In genomic region chr13:44322928-44323327, GRCh38 we compare ENCODE assay signal across 18 cellular contexts. TPM values are rescaled to one million over a fixed set of nuclear protein-coding genes. Genes with fewer than 3 reads are reported as not detected.
"Had no signal": no experiment of that assay in that cellular context is flagged by ENCODE, and none has a peak within 500 bp of the region (broad histone marks: within the 10 kb centered on the region; RNA-seq: fewer than 3 reads in every experiment).

No MANE protein-coding gene starts in this region.

- H3K27me3 ChIP-seq: colonic mucosa, ovary, sigmoid colon, spleen, stomach had no signal

- H3K27ac ChIP-seq: colonic mucosa, ovary, sigmoid colon, spleen, stomach had no signal

- H3K36me3 ChIP-seq: colonic mucosa, ovary, sigmoid colon, spleen, stomach had no signal

- DNase-seq: activated CD4-positive, alpha-beta T cell treated with anti-CD3 and anti-CD28 coated beads, Interleukin-2, amount 10 ng/mL, durations not matched to agents 24 days and 14 days; activated CD4-positive, CD25-positive, alpha-beta regulatory T cell; activated CD8-positive, alpha-beta memory T cell treated with anti-CD3 and anti-CD28 coated beads, Interleukin-2, amount 50 U/mL, for 48 hours; activated gamma-delta T cell; activated T-cell treated with anti-CD3 and anti-CD28 coated beads, Interleukin-2, amount 50 U/mL, for 72 hours; amniotic stem cell; central memory CD4-positive, alpha-beta T cell; colonic mucosa; foreskin fibroblast; glutamatergic neuron; naive B cell; ovary; sigmoid colon; spleen; stimulated activated CD4-positive, alpha-beta T cell treated with anti-CD3 and anti-CD28 coated beads, Interleukin-1b, Interleukin-23, amount 100 ng/mL, for 48 hours; stomach; SW 1271 had no signal

- ATAC-seq: activated T-cell treated with anti-CD3 and anti-CD28 coated beads, Interleukin-2, amount 50 U/mL, for 72 hours had no signal

- H3K4me3 ChIP-seq: colonic mucosa, ovary, sigmoid colon, spleen, stomach had no signal

- H3K4me1 ChIP-seq: colonic mucosa, spleen had no signal

- H3K9me3 ChIP-seq: colonic mucosa, ovary, sigmoid colon, stomach had no signal

RNA-seq across cellular contexts. Expression of gene SERP2, which starts 50.7 kb away (rescaled TPM):
- total RNA-seq: activated CD4-positive, alpha-beta T cell treated with anti-CD3 and anti-CD28 coated beads, Interleukin-2, amount 10 ng/mL, durations not matched to agents 24 days and 14 days; T-helper 2 cell treated with Interferon-gamma antibody and Interleukin-4, amounts not matched to agents 100 ng/mL and 5 ng/mL, for 36 hours had no signal
